8 cellular contexts compared by ENCODE assay signal in genomic region chr18:58669731-58670379, GRCh38. TPM values are rescaled to one million over a fixed set of nuclear protein-coding genes. Genes with fewer than 3 reads are reported as not detected.
DNase-seq lines count a peak whose midpoint lies in the region; ATAC-seq and TF ChIP-seq lines count a peak whose summit lies in the region.

No MANE protein-coding gene starts in this region.

- no peak for DNase-seq in activated CD8-positive, alpha-beta memory T cell treated with anti-CD3 and anti-CD28 coated beads, Interleukin-2, amount 10 ng/mL, durations not matched to agents 7 days and 5 days
- DNase-seq in activated CD8-positive, alpha-beta memory T cell treated with anti-CD3 and anti-CD28 coated beads, Interleukin-2, amount 50 U/mL, for 48 hours, result no peak
- peak; percentile 76 for DNase-seq in NCI-H510A treated with DMSO at 0.1 percent for 48 hours (lab: John Stamatoyannopoulos, UW)
- DNase-seq in coronary artery (ENCODE audit: low spot score), result no peak
- DNase-seq in anterior cingulate cortex (lab: John Stamatoyannopoulos, UW), result no peak
- DNase-seq in H7, result no peak
- DNase-seq in stimulated activated CD8-positive, alpha-beta memory T cell treated with anti-CD3 and anti-CD28 coated beads, Interleukin-4, amount 100 ng/mL, for 48 hours, result no peak

- peaks cover 8% of the 10 kb centered on the region for H3K27me3 Mint-ChIP-seq in activated CD8-positive, alpha-beta memory T cell treated with anti-CD3 and anti-CD28 coated beads, Interleukin-2, amount 10 ng/mL, durations not matched to agents 7 days and 5 days
- H3K27me3 Mint-ChIP-seq in stimulated activated memory B cell treated with anti-CD40 and anti-IgM and Interleukin-4, amounts not matched to agents 10 μg/mL and 1 μg/mL and 100 μg/mL, for 72 hours, result no peaks in the 10 kb centered on the region

- H3K4me3 ChIP-seq in coronary artery (peak overlapping the region; percentile 97), H7 (ENCODE audit: insufficient read depth, low read depth, low read length) (no peak overlapping the region)

- H3K4me3 Mint-ChIP-seq in activated CD8-positive, alpha-beta memory T cell treated with anti-CD3 and anti-CD28 coated beads, Interleukin-2, amount 10 ng/mL, durations not matched to agents 7 days and 5 days, result peak overlapping the region; percentile 74
- peak overlapping the region; percentile 98 for H3K4me3 Mint-ChIP-seq in stimulated activated memory B cell treated with anti-CD40 and anti-IgM and Interleukin-4, amounts not matched to agents 10 μg/mL and 1 μg/mL and 100 μg/mL, for 72 hours

- TF ChIP-seq CTCF in coronary artery (IDR thresholded peaks at IDR 0.05), result no peak

- no peaks in the 10 kb centered on the region for H3K9me3 Mint-ChIP-seq in activated CD8-positive, alpha-beta memory T cell treated with anti-CD3 and anti-CD28 coated beads, Interleukin-2, amount 10 ng/mL, durations not matched to agents 7 days and 5 days (ENCODE audit: low read depth)
- H3K9me3 Mint-ChIP-seq in stimulated activated memory B cell treated with anti-CD40 and anti-IgM and Interleukin-4, amounts not matched to agents 10 μg/mL and 1 μg/mL and 100 μg/mL, for 72 hours, result no peaks in the 10 kb centered on the region

- no peaks in the 10 kb centered on the region for H3K36me3 ChIP-seq in H7 (replicated peaks; ENCODE audit: control insufficient read depth, insufficient read depth, low read length)

- no peak overlapping the region for H3K27ac ChIP-seq in coronary artery

- H3K27me3 ChIP-seq in H7 (ENCODE audit: control insufficient read depth, insufficient read depth, low read length), result no peaks in the 10 kb centered on the region

- no peak overlapping the region for H3K27ac Mint-ChIP-seq in activated CD8-positive, alpha-beta memory T cell treated with anti-CD3 and anti-CD28 coated beads, Interleukin-2, amount 10 ng/mL, durations not matched to agents 7 days and 5 days
- peak overlapping the region; percentile 64 for H3K27ac Mint-ChIP-seq in stimulated activated memory B cell treated with anti-CD40 and anti-IgM and Interleukin-4, amounts not matched to agents 10 μg/mL and 1 μg/mL and 100 μg/mL, for 72 hours

- ATAC-seq in activated CD8-positive, alpha-beta memory T cell treated with anti-CD3 and anti-CD28 coated beads, Interleukin-2, amount 10 ng/mL, durations not matched to agents 7 days and 5 days, result no peak
- no peak for ATAC-seq in stimulated activated memory B cell treated with anti-CD40 and anti-IgM and Interleukin-4, amounts not matched to agents 10 μg/mL and 1 μg/mL and 100 μg/mL, for 72 hours

- H3K4me1 Mint-ChIP-seq in activated CD8-positive, alpha-beta memory T cell treated with anti-CD3 and anti-CD28 coated beads, Interleukin-2, amount 10 ng/mL, durations not matched to agents 7 days and 5 days, result peaks cover 35% of the 10 kb centered on the region
- peaks cover 69% of the 10 kb centered on the region for H3K4me1 Mint-ChIP-seq in stimulated activated memory B cell treated with anti-CD40 and anti-IgM and Interleukin-4, amounts not matched to agents 10 μg/mL and 1 μg/mL and 100 μg/mL, for 72 hours

- peaks cover 9% of the 10 kb centered on the region for H3K36me3 Mint-ChIP-seq in activated CD8-positive, alpha-beta memory T cell treated with anti-CD3 and anti-CD28 coated beads, Interleukin-2, amount 10 ng/mL, durations not matched to agents 7 days and 5 days
- peaks cover 13% of the 10 kb centered on the region for H3K36me3 Mint-ChIP-seq in stimulated activated memory B cell treated with anti-CD40 and anti-IgM and Interleukin-4, amounts not matched to agents 10 μg/mL and 1 μg/mL and 100 μg/mL, for 72 hours

- CTCF ChIA-PET in activated CD8-positive, alpha-beta memory T cell treated with anti-CD3 and anti-CD28 coated beads, Interleukin-2, amount 10 ng/mL, durations not matched to agents 7 days and 5 days (lab: Charles Lee), result interaction anchor here (1.3 to 4.4 kb wide), 3 partner anchors 10 to 94 kb away, joined by 3 to 32 read pairs (median 28); no protein-coding TSS in a partner anchor

RNA-seq across cellular contexts. Expression of gene MALT1, which starts 1.4 kb away (rescaled TPM):
- 10 to 100 TPM; 30.3 to 31.6 TPM for total RNA-seq in activated CD8-positive, alpha-beta memory T cell treated with anti-CD3 and anti-CD28 coated beads, Interleukin-2, amount 10 ng/mL, durations not matched to agents 7 days and 5 days
- 18.9 and 28.6 TPM in 2 replicates for total RNA-seq in H7 (2014; rRNA removed; shearing (Covaris generic))

RNA-seq across cellular contexts. Expression of gene ALPK2, which starts 41.0 kb away (rescaled TPM):
- total RNA-seq in activated CD8-positive, alpha-beta memory T cell treated with anti-CD3 and anti-CD28 coated beads, Interleukin-2, amount 10 ng/mL, durations not matched to agents 7 days and 5 days, result under 1 TPM in 1 of 2 experiments, not detected in 1; 0.33 TPM
- 0.26 and 0.42 TPM in 2 replicates for total RNA-seq in H7 (2014; rRNA removed; shearing (Covaris generic))
